Comparison of ENCODE assay signal across 1 cellular context in the genomic region with DNA sequence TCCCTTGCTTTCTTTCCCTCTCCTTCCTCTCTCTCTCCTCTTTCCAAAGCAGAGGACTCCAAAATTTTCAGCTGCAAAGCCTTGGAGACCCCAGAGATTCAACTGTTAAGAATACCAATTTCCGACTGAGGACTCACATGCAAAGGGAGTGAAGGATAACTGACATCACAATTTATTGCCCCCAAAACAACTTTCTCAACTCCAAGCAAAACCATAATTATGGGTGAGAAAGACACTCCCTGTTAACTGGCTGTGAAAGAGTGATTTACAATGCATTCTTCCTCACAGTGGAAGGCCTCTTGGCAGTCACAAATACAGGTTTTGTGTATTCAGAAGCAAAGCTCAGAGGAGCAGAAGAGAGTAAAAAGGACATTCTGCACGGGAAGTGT.
TF ChIP-seq lines count a peak whose summit lies in the region.

No MANE protein-coding gene starts in this region.

TF ChIP-seq in HEK293, 187 proteins besides CTCF, POLR2A, EP300 and RAD21 (continued from another document):
- TF ChIP-seq OSR2 (tag by site-specific recombination; IDR thresholded peaks at IDR 0.05) = peak; percentile 85
- TF ChIP-seq SP7 (tag by site-specific recombination; IDR thresholded peaks at IDR 0.05) = peak; percentile 99
- TF ChIP-seq PRDM1 (tag by site-specific recombination; IDR thresholded peaks at IDR 0.05) = peak; percentile 73; the same call in 1 of the 2 replicates
- no peak for TF ChIP-seq ZFP69B (tag by site-specific recombination; IDR thresholded peaks at IDR 0.05)
- TF ChIP-seq ZNF629 (tag by site-specific recombination; IDR thresholded peaks at IDR 0.05) = no peak
- TF ChIP-seq HOXA7 (CRISPR knock-in tag; IDR thresholded peaks at IDR 0.05; ENCODE audit: borderline replicate concordance) = no peak
- TF ChIP-seq, protein P1, sequence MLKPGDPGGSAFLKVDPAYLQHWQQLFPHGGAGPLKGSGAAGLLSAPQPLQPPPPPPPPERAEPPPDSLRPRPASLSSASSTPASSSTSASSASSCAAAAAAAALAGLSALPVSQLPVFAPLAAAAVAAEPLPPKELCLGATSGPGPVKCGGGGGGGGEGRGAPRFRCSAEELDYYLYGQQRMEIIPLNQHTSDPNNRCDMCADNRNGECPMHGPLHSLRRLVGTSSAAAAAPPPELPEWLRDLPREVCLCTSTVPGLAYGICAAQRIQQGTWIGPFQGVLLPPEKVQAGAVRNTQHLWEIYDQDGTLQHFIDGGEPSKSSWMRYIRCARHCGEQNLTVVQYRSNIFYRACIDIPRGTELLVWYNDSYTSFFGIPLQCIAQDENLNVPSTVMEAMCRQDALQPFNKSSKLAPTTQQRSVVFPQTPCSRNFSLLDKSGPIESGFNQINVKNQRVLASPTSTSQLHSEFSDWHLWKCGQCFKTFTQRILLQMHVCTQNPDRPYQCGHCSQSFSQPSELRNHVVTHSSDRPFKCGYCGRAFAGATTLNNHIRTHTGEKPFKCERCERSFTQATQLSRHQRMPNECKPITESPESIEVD (tag by site-specific recombination; IDR thresholded peaks at IDR 0.05) = peak; percentile 99
- no peak for TF ChIP-seq ZNF138 (tag by site-specific recombination; IDR thresholded peaks at IDR 0.05; ENCODE audit: borderline replicate concordance)
- TF ChIP-seq ZNF140 (tag by site-specific recombination; IDR thresholded peaks at IDR 0.05) = no peak
- TF ChIP-seq, protein P2, sequence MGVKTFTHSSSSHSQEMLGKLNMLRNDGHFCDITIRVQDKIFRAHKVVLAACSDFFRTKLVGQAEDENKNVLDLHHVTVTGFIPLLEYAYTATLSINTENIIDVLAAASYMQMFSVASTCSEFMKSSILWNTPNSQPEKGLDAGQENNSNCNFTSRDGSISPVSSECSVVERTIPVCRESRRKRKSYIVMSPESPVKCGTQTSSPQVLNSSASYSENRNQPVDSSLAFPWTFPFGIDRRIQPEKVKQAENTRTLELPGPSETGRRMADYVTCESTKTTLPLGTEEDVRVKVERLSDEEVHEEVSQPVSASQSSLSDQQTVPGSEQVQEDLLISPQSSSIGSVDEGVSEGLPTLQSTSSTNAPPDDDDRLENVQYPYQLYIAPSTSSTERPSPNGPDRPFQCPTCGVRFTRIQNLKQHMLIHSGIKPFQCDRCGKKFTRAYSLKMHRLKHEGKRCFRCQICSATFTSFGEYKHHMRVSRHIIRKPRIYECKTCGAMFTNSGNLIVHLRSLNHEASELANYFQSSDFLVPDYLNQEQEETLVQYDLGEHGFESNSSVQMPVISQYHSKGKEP (tag by site-specific recombination; IDR thresholded peaks at IDR 0.05) = peak; percentile 46; the same call in 1 of the 2 replicates
- peak; percentile 60; the same call in 1 of the 2 replicates for TF ChIP-seq IKZF3 (tag by site-specific recombination; IDR thresholded peaks at IDR 0.05)
- no peak for TF ChIP-seq ZNF274 (IDR thresholded peaks at IDR 0.05; ENCODE audit: low read length)
- no peak for TF ChIP-seq ZNF274 (tag by site-specific recombination; IDR thresholded peaks at IDR 0.05; ENCODE audit: borderline replicate concordance)
- TF ChIP-seq ZNF843 (tag by site-specific recombination; IDR thresholded peaks at IDR 0.05) = peak; percentile 59; the same call in 1 of the 2 replicates
- no peak for TF ChIP-seq ZNF16 (tag by site-specific recombination; IDR thresholded peaks at IDR 0.05; ENCODE audit: low read depth)
- 0 out of 2 replicates have a peak, but pooled peaks have one; percentile 15 for TF ChIP-seq ZNF366 (tag by site-specific recombination; conservative IDR thresholded peaks at IDR 0.05)
- TF ChIP-seq KLF8 (tag by site-specific recombination; IDR thresholded peaks at IDR 0.05) = no peak
- no peak for TF ChIP-seq ZNF394 (tag by site-specific recombination; IDR thresholded peaks at IDR 0.05; ENCODE audit: borderline replicate concordance)
- TF ChIP-seq, protein P3, sequence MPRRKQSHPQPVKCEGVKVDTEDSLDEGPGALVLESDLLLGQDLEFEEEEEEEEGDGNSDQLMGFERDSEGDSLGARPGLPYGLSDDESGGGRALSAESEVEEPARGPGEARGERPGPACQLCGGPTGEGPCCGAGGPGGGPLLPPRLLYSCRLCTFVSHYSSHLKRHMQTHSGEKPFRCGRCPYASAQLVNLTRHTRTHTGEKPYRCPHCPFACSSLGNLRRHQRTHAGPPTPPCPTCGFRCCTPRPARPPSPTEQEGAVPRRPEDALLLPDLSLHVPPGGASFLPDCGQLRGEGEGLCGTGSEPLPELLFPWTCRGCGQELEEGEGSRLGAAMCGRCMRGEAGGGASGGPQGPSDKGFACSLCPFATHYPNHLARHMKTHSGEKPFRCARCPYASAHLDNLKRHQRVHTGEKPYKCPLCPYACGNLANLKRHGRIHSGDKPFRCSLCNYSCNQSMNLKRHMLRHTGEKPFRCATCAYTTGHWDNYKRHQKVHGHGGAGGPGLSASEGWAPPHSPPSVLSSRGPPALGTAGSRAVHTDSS (tag by site-specific recombination; IDR thresholded peaks at IDR 0.05) = peak; percentile 53; the same call in 1 of the 2 replicates
- TF ChIP-seq ZBTB48 (tag by site-specific recombination; IDR thresholded peaks at IDR 0.05) = no peak
- peak; percentile 66; the same call in 1 of the 2 replicates for TF ChIP-seq KLF1 (tag by site-specific recombination; IDR thresholded peaks at IDR 0.05)
- no peak for TF ChIP-seq ZFP3 (tag by site-specific recombination; IDR thresholded peaks at IDR 0.05; ENCODE audit: low read depth)
- 0 out of 2 replicates have a peak, but pooled peaks have one; percentile 17 for TF ChIP-seq ZXDB (tag by site-specific recombination; IDR thresholded peaks at IDR 0.05)
- TF ChIP-seq, protein P4, sequence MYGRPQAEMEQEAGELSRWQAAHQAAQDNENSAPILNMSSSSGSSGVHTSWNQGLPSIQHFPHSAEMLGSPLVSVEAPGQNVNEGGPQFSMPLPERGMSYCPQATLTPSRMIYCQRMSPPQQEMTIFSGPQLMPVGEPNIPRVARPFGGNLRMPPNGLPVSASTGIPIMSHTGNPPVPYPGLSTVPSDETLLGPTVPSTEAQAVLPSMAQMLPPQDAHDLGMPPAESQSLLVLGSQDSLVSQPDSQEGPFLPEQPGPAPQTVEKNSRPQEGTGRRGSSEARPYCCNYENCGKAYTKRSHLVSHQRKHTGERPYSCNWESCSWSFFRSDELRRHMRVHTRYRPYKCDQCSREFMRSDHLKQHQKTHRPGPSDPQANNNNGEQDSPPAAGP (tag by site-specific recombination; IDR thresholded peaks at IDR 0.05) = 0 out of 2 replicates have a peak, but pooled peaks have one; percentile 50
- peak; percentile 50; the same call in 1 of the 2 replicates for TF ChIP-seq OVOL3 (tag by site-specific recombination; IDR thresholded peaks at IDR 0.05)
- no peak for TF ChIP-seq ZNF792 (tag by site-specific recombination; IDR thresholded peaks at IDR 0.05)
- TF ChIP-seq ZIC2 (tag by site-specific recombination; IDR thresholded peaks at IDR 0.05) = peak; percentile 29; the same call in 1 of the 2 replicates
